1 cellular context compared by ENCODE assay signal in genomic region chr2:85933753-85934594, GRCh38.
TF ChIP-seq lines count a peak whose summit lies in the region.

No MANE protein-coding gene starts in this region.

TF ChIP-seq in K562, 482 proteins besides CTCF, POLR2A, EP300 and RAD21 (continued from another document and continues in another):
- TF ChIP-seq ZBTB40 (IDR thresholded peaks at IDR 0.05) (no peak), ZBTB40 (CRISPR knock-in tag; IDR thresholded peaks at IDR 0.05) (no peak), CHD2 (IDR thresholded peaks at IDR 0.05; ENCODE audit: low read depth, low read length) (no peak), ZNF668 (CRISPR knock-in tag; IDR thresholded peaks at IDR 0.05) (no peak), USF1 (CRISPR knock-in tag; IDR thresholded peaks at IDR 0.05) (no peak), HES1 (IDR thresholded peaks at IDR 0.05; ENCODE audit: low read depth) (peak; percentile 81), THAP12 (CRISPR knock-in tag; IDR thresholded peaks at IDR 0.05) (no peak), PHB (CRISPR knock-in tag; IDR thresholded peaks at IDR 0.05) (no peak), MYC (IDR thresholded peaks at IDR 0.05; ENCODE audit: low read depth, low read length) (peak; percentile 58; the same call in 1 of the 2 replicates), MYC (CRISPR knock-in tag; IDR thresholded peaks at IDR 0.05; ENCODE audit: borderline replicate concordance, low read depth) (no peak), AFF4 (CRISPR knock-in tag; IDR thresholded peaks at IDR 0.05) (no peak), CHD4 (IDR thresholded peaks at IDR 0.05; ENCODE audit: insufficient read depth, insufficient replicate concordance, low read depth, low read length, poor library complexity, severe bottlenecking) (no peak), RBFOX2 (IDR thresholded peaks at IDR 0.05; ENCODE audit: low read depth, low read length) (no peak), ZMIZ1 (IDR thresholded peaks at IDR 0.05; ENCODE audit: low read depth in 2 of 2, low read length in 2 of 2) (peak in 1 of 2 experiments; percentile 95; a peak in 2 of 4 replicates), HDGF (IDR thresholded peaks at IDR 0.05) (no peak), ZNF785 (CRISPR knock-in tag; IDR thresholded peaks at IDR 0.05) (no peak), ZNF512 (tag; IDR thresholded peaks at IDR 0.05) (no peak), ERF (CRISPR knock-in tag; IDR thresholded peaks at IDR 0.05) (no peak), SAFB2 (IDR thresholded peaks at IDR 0.05; ENCODE audit: borderline replicate concordance, low read depth, low read length, severe bottlenecking) (no peak), VEZF1 (CRISPR knock-in tag; IDR thresholded peaks at IDR 0.05) (peak; percentile 70), AFF1 (IDR thresholded peaks at IDR 0.05; ENCODE audit: low read depth in 1 of 2, partially characterized antibody in 2 of 2) (peak; percentile 12 to 90)
